ENCODE assay signal across 34 cellular contexts in genomic region chr9:3997492-3997891, GRCh38.
"Had no signal": no experiment of that assay in that cellular context is flagged by ENCODE, and none has a peak within 500 bp of the region (broad histone marks: within the 10 kb centered on the region; RNA-seq: fewer than 3 reads in every experiment).

No MANE protein-coding gene starts in this region.

- H3K27ac ChIP-seq: brain microvascular endothelial cell, epithelial cell of prostate, esophagus squamous epithelium, gastroesophageal sphincter, heart right ventricle, WERI-Rb-1 had no signal

- H3K4me3 ChIP-seq: esophagus squamous epithelium, gastroesophageal sphincter, heart right ventricle had no signal

- H3K27ac Mint-ChIP-seq: activated B cell treated with CpG ODN at 0.5 μM for 24 hours; activated CD8-positive, alpha-beta T cell treated with anti-CD3 and anti-CD28 coated beads for 36 hours; activated naive CD8-positive, alpha-beta T cell; activated T-helper 17 cell treated with anti-CD3 and anti-CD28 coated beads, Interleukin-2, amount 50 U/mL, for 72 hours; effector memory CD8-positive, alpha-beta T cell; T-helper 17 cell; T-helper 2 cell treated with Interferon-gamma antibody and Interleukin-4, amounts not matched to agents 5 μg/mL and 100 μg/mL, for 36 hours had no signal

- H3K9me3 ChIP-seq: esophagus squamous epithelium had no signal

- H3K36me3 ChIP-seq: brain microvascular endothelial cell, esophagus squamous epithelium, gastroesophageal sphincter, heart right ventricle, WERI-Rb-1 had no signal

- ATAC-seq: activated CD4-positive, CD25-positive, alpha-beta regulatory T cell treated with anti-CD3 and anti-CD28 coated beads, Interleukin-2, amount 50 U/mL, for 24 hours; activated CD8-positive, alpha-beta T cell treated with anti-CD3 and anti-CD28 coated beads for 36 hours; activated T-cell treated with anti-CD3 and anti-CD28 coated beads, Interleukin-2, amount 50 U/mL, for 4 hours; activated T-helper 17 cell treated with anti-CD3 and anti-CD28 coated beads, Interleukin-2, amount 50 U/mL, for 72 hours; effector memory CD8-positive, alpha-beta T cell; gastroesophageal sphincter; heart right ventricle; T-helper 17 cell had no signal

- H3K4me1 Mint-ChIP-seq: activated B cell treated with CpG ODN at 0.5 μM for 24 hours; activated T-helper 17 cell treated with anti-CD3 and anti-CD28 coated beads, Interleukin-2, amount 50 U/mL, for 72 hours; central memory CD8-positive, alpha-beta T cell; T-helper 17 cell had no signal

- H3K9me3 Mint-ChIP-seq: effector memory CD8-positive, alpha-beta T cell had no signal

- H3K4me3 Mint-ChIP-seq: activated B cell treated with CpG ODN at 0.5 μM for 24 hours; activated CD8-positive, alpha-beta T cell treated with anti-CD3 and anti-CD28 coated beads for 36 hours; activated naive CD8-positive, alpha-beta T cell; activated T-cell treated with anti-CD3 and anti-CD28 coated beads, Interleukin-2, amount 50 U/mL, for 4 hours; activated T-helper 17 cell treated with anti-CD3 and anti-CD28 coated beads, Interleukin-2, amount 50 U/mL, for 72 hours; central memory CD8-positive, alpha-beta T cell; effector memory CD8-positive, alpha-beta T cell; T-helper 17 cell; T-helper 2 cell treated with Interferon-gamma antibody and Interleukin-4, amounts not matched to agents 5 μg/mL and 100 μg/mL, for 36 hours had no signal

- FAIRE-seq: astrocyte, bronchial epithelial cell, endothelial cell of umbilical vein had no signal

- H3K27me3 Mint-ChIP-seq: activated naive CD8-positive, alpha-beta T cell had no signal

- DNase-seq: activated B cell treated with CpG ODN at 0.5 μM for 24 hours; activated CD4-positive, alpha-beta T cell treated with anti-CD3 and anti-CD28 coated beads for 48 hours; activated CD4-positive, alpha-beta T cell treated with anti-CD3 and anti-CD28 coated beads, Interleukin-2, amount 50 U/mL, for 1 hour; activated CD4-positive, alpha-beta T cell treated with anti-CD3 and anti-CD28 coated beads, Interleukin-2, amount 50 U/mL, for 48 hours; activated CD8-positive, alpha-beta memory T cell treated with anti-CD3 and anti-CD28 coated beads for 24 hours; activated CD8-positive, alpha-beta T cell treated with anti-CD3 and anti-CD28 coated beads for 36 hours; activated effector memory CD4-positive, alpha-beta T cell treated with Interleukin-2 at 50 U/mL for 16 hours; activated gamma-delta T cell treated with Interleukin-2 at 50 U/mL for 16 hours; activated naive CD4-positive, alpha-beta T cell treated with anti-CD3 and anti-CD28 coated beads, Interleukin-2, amount 50 U/mL, for 16 hours; activated naive CD4-positive, alpha-beta T cell treated with Interleukin-2 at 50 U/mL for 16 hours; activated T-cell treated with anti-CD3 and anti-CD28 coated beads, Interleukin-2, amount 50 U/mL, for 4 hours; amniotic stem cell; anterior cingulate cortex; brain microvascular endothelial cell; cortex of kidney; dermis blood vessel endothelial cell; effector CD4-positive, alpha-beta T cell; effector memory CD8-positive, alpha-beta T cell; esophagus squamous epithelium; foreskin melanocyte; heart right ventricle; T-helper 17 cell; T1000; WERI-Rb-1 had no signal

- H3K4me1 ChIP-seq: gastroesophageal sphincter had no signal

- H3K27me3 ChIP-seq: brain microvascular endothelial cell, esophagus squamous epithelium, gastroesophageal sphincter, heart right ventricle had no signal
